9 cellular contexts compared by ENCODE assay signal in the genomic region with DNA sequence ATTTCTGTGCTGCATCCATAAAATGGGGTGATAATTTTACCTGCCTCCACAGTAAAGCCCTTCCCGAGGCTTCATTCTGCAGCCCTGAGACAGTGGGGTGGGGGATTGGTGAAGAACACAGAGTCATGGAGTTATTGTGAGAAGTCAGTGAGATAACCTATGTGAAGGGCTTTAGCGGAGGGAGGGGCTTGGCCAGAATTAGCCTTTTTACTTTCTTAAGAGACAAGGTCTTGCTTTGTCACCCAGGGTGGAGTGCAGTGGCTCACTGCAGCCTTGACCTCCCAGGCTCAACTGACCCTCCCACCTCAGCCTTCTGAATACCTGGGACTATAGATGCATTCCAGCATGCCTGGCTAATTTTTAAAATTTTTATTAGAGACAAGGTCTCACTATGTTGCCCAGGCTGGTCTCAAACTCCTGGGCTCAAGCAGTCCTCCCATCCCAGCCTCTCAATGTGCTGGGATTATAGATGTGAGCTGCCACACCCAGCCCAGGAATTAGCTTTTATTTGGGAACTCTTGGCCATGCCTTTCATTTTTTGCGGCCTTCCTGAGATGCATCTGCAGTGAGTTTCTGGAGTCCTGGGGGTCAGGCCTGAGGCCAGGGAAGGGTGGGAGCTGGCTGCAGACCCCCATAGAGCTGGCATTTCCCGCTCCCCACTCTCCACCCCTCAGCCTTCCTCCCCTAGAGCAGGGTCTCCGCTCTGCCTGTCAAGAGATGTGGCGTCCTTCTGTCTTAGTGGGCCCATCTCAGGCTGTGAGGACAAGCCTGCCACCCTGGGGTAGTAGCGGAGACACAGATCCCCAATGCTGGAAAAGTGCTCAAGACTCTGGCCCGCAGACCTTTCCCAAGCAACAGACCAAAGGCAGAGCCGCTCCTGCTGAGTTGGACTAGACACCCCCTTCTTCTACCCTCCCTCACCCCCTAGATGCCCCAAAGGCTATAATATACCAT.
DNase-seq lines count a peak whose midpoint lies in the region; ATAC-seq and TF ChIP-seq lines count a peak whose summit lies in the region.
"Had no signal": no experiment of that assay in that cellular context is flagged by ENCODE, and none has a peak within 500 bp of the region (broad histone marks: within the 10 kb centered on the region; RNA-seq: fewer than 3 reads in every experiment).

No MANE protein-coding gene starts in this region.

- peaks cover 45% of the 10 kb centered on the region for H3K4me1 Mint-ChIP-seq in T-helper 2 cell treated with Interferon-gamma antibody and Interleukin-4, amounts not matched to agents 5 μg/mL and 100 μg/mL, for 36 hours (ENCODE audit: low read depth)
- H3K4me1 Mint-ChIP-seq in activated naive CD8-positive, alpha-beta T cell treated with anti-CD3 and anti-CD28 coated beads, Interleukin-2, amount 50 U/mL, for 24 hours, result peaks cover 69% of the 10 kb centered on the region

- H3K56ac ChIP-seq in mesendoderm (ENCODE audit: low read length), result peak overlapping the region; percentile 73

- H3K36me3 ChIP-seq in mesendoderm (ENCODE audit: control insufficient read depth, insufficient read depth, low read length) (no peaks in the 10 kb centered on the region), suprapubic skin (peaks cover 29% of the 10 kb centered on the region)

- peaks cover 21% of the 10 kb centered on the region for H3K79me1 ChIP-seq in mesendoderm (ENCODE audit: low read length)

- no peak overlapping the region for H4K8ac ChIP-seq in mesendoderm (ENCODE audit: low read depth, low read length)

- peak overlapping the region; percentile 1 for H3K23ac ChIP-seq in mesendoderm (ENCODE audit: low read length)

- peak overlapping the region; percentile 26 for H3K27ac Mint-ChIP-seq in T-helper 2 cell treated with Interferon-gamma antibody and Interleukin-4, amounts not matched to agents 5 μg/mL and 100 μg/mL, for 36 hours
- H3K27ac Mint-ChIP-seq in activated naive CD8-positive, alpha-beta T cell treated with anti-CD3 and anti-CD28 coated beads, Interleukin-2, amount 50 U/mL, for 24 hours, result peak overlapping the region; percentile 62

- no peak overlapping the region for H4K5ac ChIP-seq in mesendoderm (ENCODE audit: low read length)

- H3K18ac ChIP-seq in mesendoderm (ENCODE audit: low read length), result no peak overlapping the region

- H2AK5ac ChIP-seq in mesendoderm (ENCODE audit: low read length), result no peak overlapping the region

- H3K4me2 ChIP-seq in mesendoderm (ENCODE audit: low read length), result no peak overlapping the region

- peaks cover 9% of the 10 kb centered on the region for H3K4me1 ChIP-seq in mesendoderm (ENCODE audit: control insufficient read depth, low read depth, low read length)
- H3K4me1 ChIP-seq in suprapubic skin, result peaks cover 87% of the 10 kb centered on the region

- no peaks in the 10 kb centered on the region for H3K27me3 Mint-ChIP-seq in T-helper 2 cell treated with Interferon-gamma antibody and Interleukin-4, amounts not matched to agents 5 μg/mL and 100 μg/mL, for 36 hours (ENCODE audit: low read depth)
- H3K27me3 Mint-ChIP-seq in activated naive CD8-positive, alpha-beta T cell treated with anti-CD3 and anti-CD28 coated beads, Interleukin-2, amount 50 U/mL, for 24 hours, result no peaks in the 10 kb centered on the region

- H3K36me3 Mint-ChIP-seq in T-helper 2 cell treated with Interferon-gamma antibody and Interleukin-4, amounts not matched to agents 5 μg/mL and 100 μg/mL, for 36 hours (ENCODE audit: low read depth), result peaks cover 16% of the 10 kb centered on the region
- no peaks in the 10 kb centered on the region for H3K36me3 Mint-ChIP-seq in activated naive CD8-positive, alpha-beta T cell treated with anti-CD3 and anti-CD28 coated beads, Interleukin-2, amount 50 U/mL, for 24 hours (ENCODE audit: low read depth)

- TF ChIP-seq EP300 in suprapubic skin (IDR thresholded peaks at IDR 0.05), result no peak

- peaks cover 2% of the 10 kb centered on the region for H3K79me2 ChIP-seq in mesendoderm (ENCODE audit: control insufficient read depth, insufficient read depth, low read length)

- H3K27ac ChIP-seq in mesendoderm (ENCODE audit: low read depth, low read length) (no peak overlapping the region), suprapubic skin (peak overlapping the region; percentile 91)

- no peak for DNase-seq in T-helper 2 cell treated with Interferon-gamma antibody and Interleukin-4, amounts not matched to agents 5 μg/mL and 100 μg/mL, for 36 hours (ENCODE audit: low spot score)
- DNase-seq in T-helper 2 cell, result no peak
- no peak for DNase-seq in activated naive CD8-positive, alpha-beta T cell treated with anti-CD3 and anti-CD28 coated beads, Interleukin-2, amount 50 U/mL, for 24 hours
- no peak for DNase-seq in mesendoderm
- DNase-seq in suprapubic skin (ENCODE audit: low spot score in 2 of 2), result no peak
- DNase-seq in SK-N-DZ (ENCODE audit: low spot score), result no peak
- no peak for DNase-seq in D341Med (ENCODE audit: low spot score)
- DNase-seq: stimulated activated CD4-positive, alpha-beta T cell treated with anti-CD3 and anti-CD28 coated beads, Interleukin-15, amount 100 ng/mL, for 24 hours had no signal

- no peak for TF ChIP-seq POLR2A in suprapubic skin (IDR thresholded peaks at IDR 0.05)

- H3K9me3 ChIP-seq in suprapubic skin, result no peaks in the 10 kb centered on the region

- ATAC-seq in activated naive CD8-positive, alpha-beta T cell treated with anti-CD3 and anti-CD28 coated beads, Interleukin-2, amount 50 U/mL, for 24 hours, result no peak
- ATAC-seq in GM21723 (IDR thresholded peaks at IDR 0.05; ENCODE audit: unreplicated experiment), result no peak

- H2BK5ac ChIP-seq in mesendoderm (ENCODE audit: low read length), result no peak overlapping the region

- TF ChIP-seq CTCF in suprapubic skin (IDR thresholded peaks at IDR 0.05), result no peak

- WGBS in mesendoderm (ENCODE audit: extremely low coverage, insufficient coverage, low lambda C conversion rate), result no CpG with 5 or more reads among the region's 9 CpGs
- WGBS in suprapubic skin, result 83% methylated on average over 6 of the region's 9 CpGs

- H3K4ac ChIP-seq in mesendoderm (ENCODE audit: low read depth, low read length), result no peak overlapping the region

- H3K9ac ChIP-seq in mesendoderm (ENCODE audit: low read length), result no peak overlapping the region

- H3K4me3 ChIP-seq in mesendoderm (ENCODE audit: low read length) (no peak overlapping the region), suprapubic skin (no peak overlapping the region)

- no peaks in the 10 kb centered on the region for H3K9me3 Mint-ChIP-seq in T-helper 2 cell treated with Interferon-gamma antibody and Interleukin-4, amounts not matched to agents 5 μg/mL and 100 μg/mL, for 36 hours
- H3K9me3 Mint-ChIP-seq in activated naive CD8-positive, alpha-beta T cell treated with anti-CD3 and anti-CD28 coated beads, Interleukin-2, amount 50 U/mL, for 24 hours, result no peaks in the 10 kb centered on the region

- H3K4me3 Mint-ChIP-seq in T-helper 2 cell treated with Interferon-gamma antibody and Interleukin-4, amounts not matched to agents 5 μg/mL and 100 μg/mL, for 36 hours, result peak overlapping the region; percentile 42
- no peak overlapping the region for H3K4me3 Mint-ChIP-seq in activated naive CD8-positive, alpha-beta T cell treated with anti-CD3 and anti-CD28 coated beads, Interleukin-2, amount 50 U/mL, for 24 hours

- no peak overlapping the region for H2BK120ac ChIP-seq in mesendoderm (ENCODE audit: low read depth, low read length)

- H3K27me3 ChIP-seq in mesendoderm (ENCODE audit: insufficient read depth, low read length, poor library complexity) (no peaks in the 10 kb centered on the region), suprapubic skin (no peaks in the 10 kb centered on the region)

- no peak overlapping the region for H2BK15ac ChIP-seq in mesendoderm (replicated peaks; ENCODE audit: low read depth)
